ENCODE assay signal across 8 cellular contexts in genomic region chr10:72834183-72834825, GRCh38. TPM values are rescaled to one million over a fixed set of nuclear protein-coding genes. Genes with fewer than 3 reads are reported as not detected.
A peak's percentile ranks its signal among the peaks of the same experiment; 100 is the strongest.
DNase-seq lines count a peak whose midpoint lies in the region; ATAC-seq and TF ChIP-seq lines count a peak whose summit lies in the region.

No MANE protein-coding gene starts in this region.

- H3K79me2 ChIP-seq in fibroblast of lung (ENCODE audit: control insufficient read depth, insufficient read depth, low read length): no peaks in the 10 kb centered on the region

- H3K27ac Mint-ChIP-seq in WTC11 (no peak overlapping the region), nephron (peak overlapping the region in 1 of 3 experiments; percentile 67)

- H3K27me3 Mint-ChIP-seq in WTC11 (ENCODE audit: low read depth) (no peaks in the 10 kb centered on the region), nephron (ENCODE audit: low read depth) (no peaks in the 10 kb centered on the region)

- TF ChIP-seq CTCF in AG04450 (IDR thresholded peaks at IDR 0.05; ENCODE audit: low read depth, low read length) (peak; percentile 72), GM10266 (IDR thresholded peaks at IDR 0.05; ENCODE audit: control insufficient read depth, insufficient read depth, low read depth, missing control alignments) (peak; percentile 59), WTC11 (IDR thresholded peaks at IDR 0.05) (no peak), fibroblast of lung (conservative IDR thresholded peaks at IDR 0.05 in 1 of 2, IDR thresholded peaks at IDR 0.05 in 1 of 2; ENCODE audit: low read depth in 1 of 2, low read length in 2 of 2) (peak; percentile 64 to 77), nephron (IDR thresholded peaks at IDR 0.05; ENCODE audit: unreplicated experiment in 3 of 3) (peak; percentile 57 to 80 (median 68))

- H3K9me3 Mint-ChIP-seq in WTC11 (no peaks in the 10 kb centered on the region), nephron (no peaks in the 10 kb centered on the region)

- H3K4me3 ChIP-seq in AG04450 (ENCODE audit: low read depth, low read length): no peak overlapping the region
- H3K4me3 ChIP-seq in fibroblast of lung (replicated peaks in 1 of 4; ENCODE audit: control extremely low read depth in 1 of 4, insufficient read depth in 1 of 4, low read depth in 3 of 4, low read length in 4 of 4): no peak overlapping the region

- POLR2A ChIA-PET in AG04450 (lab: Yijun Ruan, JAX) (interaction anchor here (2.2 kb wide), 1 partner anchor 142 kb away, joined by 14 read pairs; the partner anchor contains the start of gene MCU), WTC11 (lab: Charles Lee) (interaction anchor here (0.8 kb wide), 1 partner anchor 114 kb away, joined by 3 read pairs; no protein-coding TSS in a partner anchor)

- H3K4me1 Mint-ChIP-seq in WTC11 (peaks cover 25% of the 10 kb centered on the region), nephron (peaks cover 39% of the 10 kb centered on the region)

- no peak overlapping the region for H2AFZ ChIP-seq in fibroblast of lung (ENCODE audit: low read length)

- H3K36me3 Mint-ChIP-seq in WTC11 (no peaks in the 10 kb centered on the region), nephron (ENCODE audit: low read depth) (peaks cover 3% of the 10 kb centered on the region)

- H4K20me1 ChIP-seq in fibroblast of lung (ENCODE audit: control insufficient read depth, extremely low read depth, insufficient read depth, low read length): no peaks in the 10 kb centered on the region

- H3K9ac ChIP-seq in fibroblast of lung (ENCODE audit: insufficient read depth, low read length): no peak overlapping the region

- H3K9me3 ChIP-seq in AG04450 (ENCODE audit: control insufficient read depth, insufficient read depth, low read length): no peaks in the 10 kb centered on the region
- no peaks in the 10 kb centered on the region for H3K9me3 ChIP-seq in fibroblast of lung (ENCODE audit: control insufficient read depth, insufficient read depth, low read depth, low read length)

- H3K4me1 ChIP-seq in fibroblast of lung (ENCODE audit: control insufficient read depth, extremely low read depth, insufficient read depth, low read length): peaks cover 10% of the 10 kb centered on the region

- ATAC-seq in WTC11: peak; percentile 59; the same call in 1 of the 2 replicates
- no peak for ATAC-seq in GM18517 (IDR thresholded peaks at IDR 0.05; ENCODE audit: unreplicated experiment)
- ATAC-seq in GM19395 (IDR thresholded peaks at IDR 0.05; ENCODE audit: unreplicated experiment): no peak

- H3K4me2 ChIP-seq in fibroblast of lung (ENCODE audit: extremely low read depth, insufficient read depth, low read length): no peak overlapping the region

- H3K27ac ChIP-seq in AG04450 (ENCODE audit: low read depth, low read length) (no peak overlapping the region), fibroblast of lung (ENCODE audit: insufficient read depth, low read length) (no peak overlapping the region)

- H3K36me3 ChIP-seq in fibroblast of lung (ENCODE audit: control insufficient read depth, insufficient read depth, low read length): no peaks in the 10 kb centered on the region

- H3K27me3 ChIP-seq in AG04450 (ENCODE audit: control insufficient read depth, insufficient read depth, low read length) (no peaks in the 10 kb centered on the region), fibroblast of lung (ENCODE audit: control insufficient read depth, insufficient read depth, low read length) (no peaks in the 10 kb centered on the region)

- H3K4me3 Mint-ChIP-seq in WTC11: no peak overlapping the region
- H3K4me3 Mint-ChIP-seq in nephron: no peak overlapping the region

- CTCF ChIA-PET in AG04450 (lab: Charles Lee) (interaction anchor here (0.5 to 3.8 kb wide), 36 partner anchors 10 to 474 kb away, joined by 3 to 38 read pairs (median 4); partner anchors contain the start of genes MCU and MICU1), WTC11 (lab: Charles Lee) (interaction anchor here (0.5 to 3.9 kb wide), 35 partner anchors 8 to 492 kb away, joined by 3 to 38 read pairs (median 4); partner anchors contain the start of genes DNAJB12 and MICU1)

- DNase-seq in AG04450 (ENCODE audit: low read depth, low spot score): peak; percentile 60
- DNase-seq in GM10266 (ENCODE audit: extremely low spot score): peak; percentile 34
- DNase-seq in NCI-H2081 treated with DMSO at 0.1 percent for 48 hours (lab: John Stamatoyannopoulos, UW): peak; percentile 27
- peak; percentile 19 for DNase-seq in WTC11 (ENCODE audit: low spot score)
- DNase-seq in fibroblast of lung (ENCODE audit: low read depth in 2 of 2): peak; percentile 62 to 84

TF ChIP-seq in WTC11, 78 proteins besides CTCF, POLR2A, EP300 and RAD21 (continues in another document):
- no peak for TF ChIP-seq ATF2 (CRISPR knock-in tag; IDR thresholded peaks at IDR 0.05; ENCODE audit: borderline replicate concordance, low read depth)
- TF ChIP-seq RELA (CRISPR knock-in tag; IDR thresholded peaks at IDR 0.05; ENCODE audit: borderline replicate concordance): no peak
- no peak for TF ChIP-seq PRRX2 (CRISPR knock-in tag; IDR thresholded peaks at IDR 0.05)
- no peak for TF ChIP-seq ZNF532 (CRISPR knock-in tag; IDR thresholded peaks at IDR 0.05; ENCODE audit: borderline replicate concordance)
- TF ChIP-seq PREB (CRISPR knock-in tag; IDR thresholded peaks at IDR 0.05; ENCODE audit: borderline replicate concordance): no peak
- no peak for TF ChIP-seq GABPB1 (CRISPR knock-in tag; IDR thresholded peaks at IDR 0.05)
- no peak for TF ChIP-seq EMX1 (CRISPR knock-in tag; IDR thresholded peaks at IDR 0.05)
- no peak for TF ChIP-seq ATF1 (CRISPR knock-in tag; IDR thresholded peaks at IDR 0.05)
- TF ChIP-seq NFYB (CRISPR knock-in tag; conservative IDR thresholded peaks at IDR 0.05; ENCODE audit: low read depth): no peak
- no peak for TF ChIP-seq SOX15 (CRISPR knock-in tag; IDR thresholded peaks at IDR 0.05)
- TF ChIP-seq ZNF219 (CRISPR knock-in tag; IDR thresholded peaks at IDR 0.05; ENCODE audit: borderline replicate concordance): no peak
- TF ChIP-seq CREB1 (CRISPR knock-in tag; IDR thresholded peaks at IDR 0.05): no peak
- TF ChIP-seq OVOL2 (CRISPR knock-in tag; IDR thresholded peaks at IDR 0.05; ENCODE audit: borderline replicate concordance): no peak
- TF ChIP-seq CREM (CRISPR knock-in tag; IDR thresholded peaks at IDR 0.05): no peak
- no peak for TF ChIP-seq JUN (CRISPR knock-in tag; IDR thresholded peaks at IDR 0.05)

RNA-seq across cellular contexts. Expression of gene OIT3, which starts 59.2 kb away (rescaled TPM):
- polyA plus RNA-seq in AG04450 (2011; rRNA removed): not detected in 2 replicates
- polyA minus RNA-seq in AG04450 (2011; rRNA and poly(A)+ RNA removed): not detected in 2 replicates
- total RNA-seq in WTC11 (2021): not detected in 3 replicates
- under 0.01 TPM in 1 of 2 replicates, not detected in the other for total RNA-seq in fibroblast of lung
- polyA plus RNA-seq in fibroblast of lung: 0.02 TPM in 1 of 2 replicates, not detected in the other
- polyA plus RNA-seq in fibroblast of lung (2012): not detected in 2 replicates
- polyA minus RNA-seq in fibroblast of lung (ENCODE audit: low replicate concordance): not detected in 2 replicates

Comparison
In these comparisons a context has a peak if more than half of its experiments do, and no peak if none do; other contexts are left out.
1. DNase-seq: peak in every context shown above with its lines; median percentile 73 in fibroblast of lung; 60 in AG04450; 34 in GM10266; 27 in NCI-H2081 treated with DMSO at 0.1 percent for 48 hours; 19 in WTC11.